ENCODE assay signal across 1 cellular context in the genomic region with DNA sequence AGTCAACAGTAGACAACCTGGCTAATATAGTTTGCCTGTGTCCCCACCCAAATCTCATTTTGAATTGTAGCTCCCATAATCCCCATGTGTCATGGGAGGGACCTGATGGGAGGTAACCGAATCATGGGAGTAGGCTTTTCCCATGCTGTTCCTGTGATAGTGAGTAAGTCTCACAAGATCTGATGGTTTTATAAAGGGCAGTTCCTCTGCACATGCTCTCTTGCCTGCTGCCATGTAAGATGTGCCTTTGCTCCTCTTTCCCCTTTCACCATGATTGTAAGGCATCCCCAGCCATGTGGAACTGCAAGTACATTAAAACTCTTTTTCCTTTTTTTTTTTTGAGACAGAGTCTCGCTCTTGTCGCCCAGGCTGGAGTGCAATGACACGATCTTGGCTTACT.
TF ChIP-seq lines count a peak whose summit lies in the region.

No MANE protein-coding gene starts in this region.

TF ChIP-seq in HepG2, 621 proteins besides CTCF, POLR2A, EP300 and RAD21:
- TF ChIP-seq ZNF431 (CRISPR knock-in tag; IDR thresholded peaks at IDR 0.05; ENCODE audit: borderline replicate concordance, low read depth) = peak; percentile 84; the same call in 1 of the 2 replicates
